In genomic region chr19:15404097-15404779, GRCh38 we compare ENCODE assay signal across 1 cellular context.
TF ChIP-seq lines count a peak whose summit lies in the region.

No MANE protein-coding gene starts in this region.

TF ChIP-seq in K562, 482 proteins besides CTCF, POLR2A, EP300 and RAD21:
- TF ChIP-seq POU5F1 (IDR thresholded peaks at IDR 0.05; ENCODE audit: borderline replicate concordance, low read depth, low read length, partially characterized antibody): no peak
- TF ChIP-seq E2F6 (IDR thresholded peaks at IDR 0.05; ENCODE audit: borderline replicate concordance in 1 of 2, extremely low read depth in 1 of 2, insufficient read depth in 1 of 2, insufficient read length in 1 of 2, low read depth in 1 of 2, low read length in 1 of 2, poor library complexity in 1 of 2, severe bottlenecking in 1 of 2): no peak
